ENCODE assay signal across 27 cellular contexts in the genomic region with DNA sequence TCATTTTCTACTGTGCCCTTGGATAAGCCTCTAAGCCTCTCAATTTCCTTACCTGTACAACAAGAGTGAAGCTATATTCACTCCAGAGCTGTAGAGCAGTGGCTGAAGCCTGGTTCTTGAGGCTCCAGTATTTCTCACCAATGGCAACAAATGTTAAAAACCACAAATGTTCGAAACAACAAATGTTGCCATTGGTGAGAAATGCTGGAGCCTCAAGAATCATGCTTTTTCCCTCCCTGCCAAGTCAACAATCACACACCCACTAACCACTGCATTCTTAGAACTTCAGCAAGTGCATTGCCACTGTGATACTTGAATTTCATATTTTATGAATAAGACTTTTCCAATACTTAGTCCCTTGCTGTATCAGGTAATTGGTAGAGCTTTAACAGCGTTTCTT.
"Had no signal": no experiment of that assay in that cellular context is flagged by ENCODE, and none has a peak within 500 bp of the region (broad histone marks: within the 10 kb centered on the region; RNA-seq: fewer than 3 reads in every experiment).

No MANE protein-coding gene starts in this region.

- H3K9me3 ChIP-seq: esophagus muscularis mucosa, mucosa of descending colon, prostate gland, right atrium auricular region, thoracic aorta, tibial nerve, upper lobe of left lung had no signal

- H3K27ac ChIP-seq: coronary artery, esophagus muscularis mucosa, prostate gland, right atrium auricular region, thoracic aorta, tibial nerve, upper lobe of left lung had no signal

- H3K4me1 ChIP-seq: esophagus muscularis mucosa, prostate gland, right atrium auricular region, tibial nerve, upper lobe of left lung had no signal

- H3K27me3 ChIP-seq: esophagus muscularis mucosa, right atrium auricular region, tibial nerve, upper lobe of left lung had no signal

- ATAC-seq: left colon; mucosa of descending colon; naive thymus-derived CD8-positive, alpha-beta T cell; sciatic nerve; stimulated activated memory B cell treated with anti-CD40 and anti-IgM and Interleukin-4, amounts not matched to agents 10 μg/mL and 1 μg/mL and 100 μg/mL, for 72 hours; stimulated activated naive CD8-positive, alpha-beta T cell treated with anti-CD3 and anti-CD28 coated beads, Interleukin-15, Interleukin-2, amounts not matched to agents 100 U/mL and 50 U/mL, for 24 hours had no signal

- H3K4me3 ChIP-seq: coronary artery, esophagus muscularis mucosa, lung, mucosa of descending colon, prostate gland, right atrium auricular region, thoracic aorta, tibial nerve, upper lobe of left lung had no signal

- H3K36me3 ChIP-seq: esophagus muscularis mucosa, prostate gland, right atrium auricular region, thoracic aorta, tibial nerve, upper lobe of left lung had no signal

- DNase-seq: dermis blood vessel endothelial cell; effector memory CD4-positive, alpha-beta T cell; foreskin melanocyte; hypothalamus; immature natural killer cell; islet precursor cell; kidney glomerular epithelial cell; left colon; mesenchymal stem cell; mucosa of descending colon; naive thymus-derived CD8-positive, alpha-beta T cell; nephron progenitor cell; nucleus accumbens; stimulated activated CD4-positive, alpha-beta T cell treated with anti-CD3 and anti-CD28 coated beads, Interleukin-2, amount 100 ng/mL, for 24 hours; stimulated activated CD4-positive, alpha-beta T cell treated with anti-CD3 and anti-CD28 coated beads, Interleukin-4, amount 100 ng/mL, for 4 hours; stimulated activated naive CD8-positive, alpha-beta T cell treated with anti-CD3 and anti-CD28 coated beads, Interleukin-15, Interleukin-2, amounts not matched to agents 100 U/mL and 50 U/mL, for 24 hours; substantia nigra; upper lobe of left lung had no signal
